Comparison of ENCODE assay signal across 19 cellular contexts in genomic region chr22:27116295-27116694, GRCh38.
DNase-seq lines count a peak whose midpoint lies in the region; ATAC-seq and TF ChIP-seq lines count a peak whose summit lies in the region.
"Had no signal": no experiment of that assay in that cellular context is flagged by ENCODE, and none has a peak within 500 bp of the region (broad histone marks: within the 10 kb centered on the region; RNA-seq: fewer than 3 reads in every experiment).

No MANE protein-coding gene starts in this region.

- H3K27me3 ChIP-seq in ACC112 (ENCODE audit: insufficient read depth, low read length) (no peaks in the 10 kb centered on the region), SJSA1 (replicated peaks) (no peaks in the 10 kb centered on the region), vagina (no peaks in the 10 kb centered on the region)

- intact Hi-C loops in vagina (cut with DNase I) = no loop called here

- peak overlapping the region; percentile 75 for H3K27ac ChIP-seq in ACC112 (ENCODE audit: low read depth, low read length)
- H3K27ac ChIP-seq in SJSA1 = peak overlapping the region; percentile 88
- no peak overlapping the region for H3K27ac ChIP-seq in vagina

- no peaks in the 10 kb centered on the region for H3K36me3 ChIP-seq in ACC112 (ENCODE audit: insufficient read depth, low read length)
- H3K36me3 ChIP-seq in SJSA1 = no peaks in the 10 kb centered on the region
- H3K36me3 ChIP-seq in vagina = no peaks in the 10 kb centered on the region
- H3K36me3 ChIP-seq: HAP-1 had no signal

- H3K4me1 ChIP-seq in ACC112 (ENCODE audit: control insufficient read depth, insufficient read depth, low read length, unreplicated experiment) = peaks cover 38% of the 10 kb centered on the region
- peaks cover 49% of the 10 kb centered on the region for H3K4me1 ChIP-seq in SJSA1 (replicated peaks)
- H3K4me1 ChIP-seq in vagina = peaks cover 4% of the 10 kb centered on the region
- H3K4me1 ChIP-seq: HAP-1 had no signal

- no peak for TF ChIP-seq POLR2A in vagina (IDR thresholded peaks at IDR 0.05)

- ATAC-seq in left lobe of liver = peak; percentile 75
- ATAC-seq in GM18517 (IDR thresholded peaks at IDR 0.05; ENCODE audit: unreplicated experiment) = no peak
- ATAC-seq: esophagus mucosa had no signal

- H2AFZ ChIP-seq in ACC112 (ENCODE audit: low read length, unreplicated experiment) = no peak overlapping the region

- TF ChIP-seq CTCF in vagina (IDR thresholded peaks at IDR 0.05) = no peak

- no peaks in the 10 kb centered on the region for H3K79me2 ChIP-seq in ACC112 (ENCODE audit: control insufficient read depth, insufficient read depth, low read length, unreplicated experiment)

- DNase-seq in HT1080 (ENCODE audit: low read depth) = peak; percentile 28
- no peak for DNase-seq in SJSA1 (ENCODE audit: low read depth in 1 of 2, low spot score in 2 of 2)
- DNase-seq in left lobe of liver (ENCODE audit: low spot score) = no peak
- no peak for DNase-seq in hepatic stellate cell (ENCODE audit: low spot score)
- no peak for DNase-seq in vagina (ENCODE audit: extremely low spot score in 2 of 2)
- no peak for DNase-seq in SKM-1 (lab: John Stamatoyannopoulos, UW; ENCODE audit: unreplicated experiment)
- DNase-seq: activated CD4-positive, alpha-beta T cell treated with anti-CD3 and anti-CD28 coated beads, Interleukin-2, amount 10 ng/mL, durations not matched to agents 24 days and 14 days; activated naive CD4-positive, alpha-beta T cell treated with Interleukin-2 at 50 U/mL for 16 hours; immature natural killer cell; NK-92 treated with Interleukin-12 subunit alpha and Interleukin-12 subunit beta, amount 100 ng/mL, for 24 hours; right cardiac atrium; SHP77 treated with DMSO at 0.1 percent for 48 hours; stimulated activated CD4-positive, alpha-beta T cell treated with anti-CD3 and anti-CD28 coated beads, Interleukin-2, amount 100 ng/mL, for 48 hours; substantia nigra; T-helper 9 cell had no signal

- H3K9me3 ChIP-seq in SJSA1 (replicated peaks) (no peaks in the 10 kb centered on the region), vagina (no peaks in the 10 kb centered on the region)
- H3K9me3 ChIP-seq: HAP-1 had no signal

- H3K4me3 ChIP-seq in ACC112 (ENCODE audit: low read depth, low read length) = no peak overlapping the region
- no peak overlapping the region for H3K4me3 ChIP-seq in SJSA1
- no peak overlapping the region for H3K4me3 ChIP-seq in vagina
- H3K4me3 ChIP-seq: HAP-1 had no signal
